Comparison of ENCODE assay signal across 10 cellular contexts in genomic region chr14:99190696-99191662, GRCh38.
DNase-seq lines count a peak whose midpoint lies in the region; ATAC-seq and TF ChIP-seq lines count a peak whose summit lies in the region.
"Had no signal": no experiment of that assay in that cellular context is flagged by ENCODE, and none has a peak within 500 bp of the region (broad histone marks: within the 10 kb centered on the region; RNA-seq: fewer than 3 reads in every experiment).

No MANE protein-coding gene starts in this region.

- H2BK120ac ChIP-seq in trophoblast cell (ENCODE audit: insufficient read depth, low read length, poor library complexity), result no peak overlapping the region

- peaks cover 6% of the 10 kb centered on the region for H3K79me2 ChIP-seq in trophoblast cell (ENCODE audit: control insufficient read depth, insufficient read depth, low read length, poor library complexity)

- no peaks in the 10 kb centered on the region for H3K79me1 ChIP-seq in trophoblast cell (ENCODE audit: low read length)

- H4K91ac ChIP-seq in trophoblast cell (ENCODE audit: low read depth, low read length), result no peak overlapping the region

- no peak overlapping the region for H3K9ac ChIP-seq in trophoblast cell (ENCODE audit: low read length)

- H4K12ac ChIP-seq in trophoblast cell (ENCODE audit: low read depth, low read length), result no peak overlapping the region

- H3K23ac ChIP-seq in trophoblast cell (ENCODE audit: low read length), result no peak overlapping the region

- H4K8ac ChIP-seq in trophoblast cell (ENCODE audit: low read depth, low read length), result no peak overlapping the region

- H3K36me3 ChIP-seq in esophagus (ENCODE audit: control insufficient read depth in 2 of 2, insufficient read depth in 2 of 2, low read length in 1 of 2) (no peaks in the 10 kb centered on the region), suprapubic skin (no peaks in the 10 kb centered on the region), MG63 (no peaks in the 10 kb centered on the region), trophoblast cell (ENCODE audit: control insufficient read depth in 1 of 2, insufficient read depth in 2 of 2, low read length in 2 of 2) (no peaks in the 10 kb centered on the region)
- H3K36me3 ChIP-seq: cardiac muscle cell had no signal

- H3K14ac ChIP-seq in trophoblast cell (ENCODE audit: low read length), result no peak overlapping the region

- no peak overlapping the region for H2BK5ac ChIP-seq in trophoblast cell (ENCODE audit: low read depth, low read length, poor library complexity)

- DNase-seq in activated CD4-positive, alpha-beta T cell treated with anti-CD3 and anti-CD28 coated beads for 1 hour, result peak; percentile 42
- DNase-seq in activated CD4-positive, alpha-beta T cell treated with anti-CD3 and anti-CD28 coated beads, Interleukin-2, amount 50 U/mL, for 48 hours, result no peak
- DNase-seq in activated T-cell treated with anti-CD3 and anti-CD28 coated beads, Interleukin-2, amount 50 U/mL, for 1 hour, result peak; percentile 59
- DNase-seq in suprapubic skin (ENCODE audit: low spot score in 2 of 2), result no peak
- no peak for DNase-seq in MG63
- no peak for DNase-seq in trophoblast cell
- DNase-seq: NCI-H345 had no signal

- H3K9me3 ChIP-seq in esophagus (ENCODE audit: control insufficient read depth in 2 of 2, insufficient read depth in 1 of 2, low read depth in 1 of 2, low read length in 1 of 2), result no peaks in the 10 kb centered on the region
- no peaks in the 10 kb centered on the region for H3K9me3 ChIP-seq in suprapubic skin
- H3K9me3 ChIP-seq in MG63, result no peaks in the 10 kb centered on the region
- H3K9me3 ChIP-seq in trophoblast cell (ENCODE audit: insufficient read depth, low read depth, low read length), result no peaks in the 10 kb centered on the region

- H3K4me2 ChIP-seq in trophoblast cell (ENCODE audit: low read length), result no peak overlapping the region

- H3K4ac ChIP-seq in trophoblast cell (ENCODE audit: low read depth, low read length), result no peak overlapping the region

- H3K4me1 ChIP-seq in esophagus (ENCODE audit: control insufficient read depth in 2 of 2, insufficient read depth in 2 of 2, low read length in 1 of 2) (peaks cover 15 to 21% of the 10 kb centered on the region in 2 donors), suprapubic skin (peaks cover 56% of the 10 kb centered on the region), trophoblast cell (ENCODE audit: control insufficient read depth in 1 of 2, insufficient read depth in 2 of 2, low read length in 2 of 2) (peaks cover 4% of the 10 kb centered on the region in 2 experiments)

- no peak overlapping the region for H2BK12ac ChIP-seq in trophoblast cell (ENCODE audit: low read length)

- H3K27me3 ChIP-seq in esophagus (ENCODE audit: control insufficient read depth in 1 of 2, insufficient read depth in 2 of 2, low read length in 2 of 2), result no peaks in the 10 kb centered on the region
- H3K27me3 ChIP-seq in suprapubic skin, result no peaks in the 10 kb centered on the region
- H3K27me3 ChIP-seq in MG63, result no peaks in the 10 kb centered on the region
- no peaks in the 10 kb centered on the region for H3K27me3 ChIP-seq in trophoblast cell (ENCODE audit: insufficient read depth, low read length)
- H3K27me3 ChIP-seq: cardiac muscle cell had no signal

- no peak for TF ChIP-seq CTCF in suprapubic skin (IDR thresholded peaks at IDR 0.05)

- H2AFZ ChIP-seq in trophoblast cell (ENCODE audit: insufficient read depth, low read length, poor library complexity), result no peak overlapping the region

- TF ChIP-seq EP300 in suprapubic skin (IDR thresholded peaks at IDR 0.05), result no peak

- H3K4me3 ChIP-seq in esophagus (ENCODE audit: low read depth in 1 of 2, low read length in 2 of 2) (peak overlapping the region in 1 of 2 donors; percentile 59), suprapubic skin (peak overlapping the region; percentile 43), MG63 (no peak overlapping the region), trophoblast cell (ENCODE audit: low read depth, low read length) (no peak overlapping the region)
- H3K4me3 ChIP-seq: cardiac muscle cell had no signal

- H2AK5ac ChIP-seq in trophoblast cell (ENCODE audit: low read length), result no peak overlapping the region

- H3K27ac ChIP-seq in esophagus (ENCODE audit: low read depth in 2 of 2, low read length in 1 of 2), result peak overlapping the region; percentile 32 to 62
- peak overlapping the region; percentile 60 for H3K27ac ChIP-seq in suprapubic skin
- no peak overlapping the region for H3K27ac ChIP-seq in trophoblast cell (ENCODE audit: low read depth, low read length)
- H3K27ac ChIP-seq: cardiac muscle cell had no signal

- WGBS in esophagus, 2 donors, result 52 to 61% methylated on average over 13 of the region's 13 CpGs
- WGBS in suprapubic skin, result 64% methylated on average over 13 of the region's 13 CpGs
- WGBS in trophoblast cell (ENCODE audit: extremely low coverage, insufficient coverage, insufficient read length), result no CpG with 5 or more reads among the region's 13 CpGs

- no peak for ATAC-seq in GM19351 (IDR thresholded peaks at IDR 0.05; ENCODE audit: unreplicated experiment)

- TF ChIP-seq POLR2A in suprapubic skin (IDR thresholded peaks at IDR 0.05), result no peak

- H3K18ac ChIP-seq in trophoblast cell (ENCODE audit: low read length), result no peak overlapping the region

Comparison
In these comparisons a context has a peak if more than half of its experiments do, and no peak if none do; other contexts are left out.
1. DNase-seq: peak in activated CD4-positive, alpha-beta T cell treated with anti-CD3 and anti-CD28 coated beads for 1 hour (single experiment) and activated T-cell treated with anti-CD3 and anti-CD28 coated beads, Interleukin-2, amount 50 U/mL, for 1 hour (single experiment); none in activated CD4-positive, alpha-beta T cell treated with anti-CD3 and anti-CD28 coated beads, Interleukin-2, amount 50 U/mL, for 48 hours (0 of 2), suprapubic skin (0 of 2), MG63 (single experiment) and trophoblast cell (0 of 2).